In genomic region chr9:91119679-91120078, GRCh38 we compare ENCODE assay signal across 13 cellular contexts.
DNase-seq lines count a peak whose midpoint lies in the region; ATAC-seq and TF ChIP-seq lines count a peak whose summit lies in the region.
"Had no signal": no experiment of that assay in that cellular context is flagged by ENCODE, and none has a peak within 500 bp of the region (broad histone marks: within the 10 kb centered on the region; RNA-seq: fewer than 3 reads in every experiment).

No MANE protein-coding gene starts in this region.

- no peak for TF ChIP-seq POLR2A in esophagus squamous epithelium (IDR thresholded peaks at IDR 0.05)

- no peak overlapping the region for H3K4me3 ChIP-seq in RWPE2 (ENCODE audit: severe bottlenecking)
- no peak overlapping the region for H3K4me3 ChIP-seq in esophagus squamous epithelium
- H3K4me3 ChIP-seq in trophoblast cell (ENCODE audit: low read depth, low read length): no peak overlapping the region
- no peak overlapping the region for H3K4me3 ChIP-seq in SJCRH30
- H3K4me3 ChIP-seq: thyroid gland had no signal

- H3K4me2 ChIP-seq in trophoblast cell (ENCODE audit: low read length): no peak overlapping the region

- no peak overlapping the region for H2BK120ac ChIP-seq in trophoblast cell (ENCODE audit: insufficient read depth, low read length, poor library complexity)

- DNase-seq in Daoy (ENCODE audit: low read depth) (peak; percentile 49), RWPE2 (ENCODE audit: low spot score) (no peak), esophagus squamous epithelium (lab: John Stamatoyannopoulos, UW) (no peak), trophoblast cell (peak; percentile 94 to 98), NOMO-1 (lab: John Stamatoyannopoulos, UW; ENCODE audit: unreplicated experiment in 2 of 2) (no peak), SJCRH30 (no peak)
- DNase-seq in T-helper 2 cell treated with Interferon-gamma antibody and Interleukin-4, amounts not matched to agents 5 μg/mL and 100 μg/mL, for 36 hours (ENCODE audit: low spot score): no peak
- DNase-seq: activated CD4-positive, alpha-beta T cell treated with anti-CD3 and anti-CD28 coated beads for 36 hours; Caco-2; NCI-H2107; occipital lobe; thyroid gland had no signal

- no peak overlapping the region for H3K27ac Mint-ChIP-seq in T-helper 2 cell treated with Interferon-gamma antibody and Interleukin-4, amounts not matched to agents 5 μg/mL and 100 μg/mL, for 36 hours
- H3K27ac Mint-ChIP-seq: activated CD4-positive, alpha-beta T cell treated with anti-CD3 and anti-CD28 coated beads for 36 hours had no signal

- H3K27ac ChIP-seq in RWPE2 (ENCODE audit: poor library complexity, severe bottlenecking) (peak overlapping the region; percentile 78), esophagus squamous epithelium (peak overlapping the region in 3 of 4 donors; percentile 35 to 79 (median 67)), trophoblast cell (ENCODE audit: low read depth, low read length) (peak overlapping the region; percentile 94), SJCRH30 (no peak overlapping the region)

- H3K36me3 ChIP-seq in RWPE2 (ENCODE audit: low read depth) (no peaks in the 10 kb centered on the region), esophagus squamous epithelium (no peaks in the 10 kb centered on the region), trophoblast cell (ENCODE audit: control insufficient read depth in 1 of 2, insufficient read depth in 2 of 2, low read length in 2 of 2) (peaks cover 0 to 7% of the 10 kb centered on the region in 2 experiments), SJCRH30 (no peaks in the 10 kb centered on the region)
- H3K36me3 ChIP-seq: thyroid gland had no signal

- no peak overlapping the region for H3K4me3 Mint-ChIP-seq in T-helper 2 cell treated with Interferon-gamma antibody and Interleukin-4, amounts not matched to agents 5 μg/mL and 100 μg/mL, for 36 hours
- H3K4me3 Mint-ChIP-seq: activated CD4-positive, alpha-beta T cell treated with anti-CD3 and anti-CD28 coated beads for 36 hours had no signal

- H4K12ac ChIP-seq in trophoblast cell (ENCODE audit: low read depth, low read length): no peak overlapping the region

- no peak overlapping the region for H2BK5ac ChIP-seq in trophoblast cell (ENCODE audit: low read depth, low read length, poor library complexity)

- no peak overlapping the region for H2AK5ac ChIP-seq in trophoblast cell (ENCODE audit: low read length)

- no peak overlapping the region for H3K23ac ChIP-seq in trophoblast cell (ENCODE audit: low read length)

- no peaks in the 10 kb centered on the region for H3K27me3 ChIP-seq in RWPE2 (ENCODE audit: insufficient read depth, poor library complexity, severe bottlenecking)
- no peaks in the 10 kb centered on the region for H3K27me3 ChIP-seq in esophagus squamous epithelium
- no peaks in the 10 kb centered on the region for H3K27me3 ChIP-seq in trophoblast cell (ENCODE audit: insufficient read depth, low read length)
- no peaks in the 10 kb centered on the region; the same call in 1 of the 2 replicates for H3K27me3 ChIP-seq in SJCRH30
- H3K27me3 ChIP-seq: thyroid gland had no signal

- H3K4me1 ChIP-seq in RWPE2 (ENCODE audit: insufficient read depth, poor library complexity, severe bottlenecking) (peaks cover 16% of the 10 kb centered on the region), esophagus squamous epithelium (peaks cover 0 to 42% (median 18%) of the 10 kb centered on the region in 3 donors), trophoblast cell (ENCODE audit: control insufficient read depth in 1 of 2, insufficient read depth in 2 of 2, low read length in 2 of 2) (peaks cover 11 to 15% of the 10 kb centered on the region in 2 experiments), SJCRH30 (no peaks in the 10 kb centered on the region)
- H3K4me1 ChIP-seq: Caco-2 had no signal

- peaks cover 12% of the 10 kb centered on the region for H3K79me1 ChIP-seq in trophoblast cell (ENCODE audit: low read length)

- 33 to 65% methylated on average over 3 of the region's 3 CpGs for WGBS in esophagus squamous epithelium, 2 donors
- WGBS in trophoblast cell (ENCODE audit: extremely low coverage, insufficient coverage, insufficient read length): no CpG with 5 or more reads among the region's 3 CpGs

- H3K27me3 Mint-ChIP-seq in T-helper 2 cell treated with Interferon-gamma antibody and Interleukin-4, amounts not matched to agents 5 μg/mL and 100 μg/mL, for 36 hours (ENCODE audit: low read depth): no peaks in the 10 kb centered on the region

- peaks cover 25% of the 10 kb centered on the region for H3K4me1 Mint-ChIP-seq in T-helper 2 cell treated with Interferon-gamma antibody and Interleukin-4, amounts not matched to agents 5 μg/mL and 100 μg/mL, for 36 hours (ENCODE audit: low read depth)

- no peak overlapping the region for H3K18ac ChIP-seq in trophoblast cell (ENCODE audit: low read length)

- no peaks in the 10 kb centered on the region for H3K9me3 ChIP-seq in RWPE2 (ENCODE audit: severe bottlenecking)
- H3K9me3 ChIP-seq in esophagus squamous epithelium: no peaks in the 10 kb centered on the region
- H3K9me3 ChIP-seq in trophoblast cell (ENCODE audit: insufficient read depth, low read depth, low read length): peaks cover 5% of the 10 kb centered on the region
- no peaks in the 10 kb centered on the region for H3K9me3 ChIP-seq in SJCRH30 (replicated peaks)
- H3K9me3 ChIP-seq: Caco-2, thyroid gland had no signal

- H4K8ac ChIP-seq in trophoblast cell (ENCODE audit: low read depth, low read length): no peak overlapping the region

- H2AFZ ChIP-seq in trophoblast cell (ENCODE audit: insufficient read depth, low read length, poor library complexity): no peak overlapping the region

- TF ChIP-seq CTCF in RWPE2 (IDR thresholded peaks at IDR 0.05; ENCODE audit: poor library complexity, severe bottlenecking) (no peak), esophagus squamous epithelium (IDR thresholded peaks at IDR 0.05) (no peak)

- intact Hi-C loops in esophagus squamous epithelium (cut with DNase I): no loop called here

- H3K79me2 ChIP-seq in trophoblast cell (ENCODE audit: control insufficient read depth, insufficient read depth, low read length, poor library complexity): peaks cover 3% of the 10 kb centered on the region

- H3K9me3 Mint-ChIP-seq in T-helper 2 cell treated with Interferon-gamma antibody and Interleukin-4, amounts not matched to agents 5 μg/mL and 100 μg/mL, for 36 hours: peaks cover 29% of the 10 kb centered on the region

- peaks cover 59% of the 10 kb centered on the region for H3K36me3 Mint-ChIP-seq in T-helper 2 cell treated with Interferon-gamma antibody and Interleukin-4, amounts not matched to agents 5 μg/mL and 100 μg/mL, for 36 hours (ENCODE audit: low read depth)

- H3K4ac ChIP-seq in trophoblast cell (ENCODE audit: low read depth, low read length): no peak overlapping the region

- ATAC-seq in RWPE2 (ENCODE audit: low read depth) (peak; percentile 83), GM19395 (IDR thresholded peaks at IDR 0.05; ENCODE audit: unreplicated experiment) (no peak)
- ATAC-seq: activated CD4-positive, alpha-beta T cell treated with anti-CD3 and anti-CD28 coated beads for 36 hours had no signal

- no peak overlapping the region for H3K14ac ChIP-seq in trophoblast cell (ENCODE audit: low read length)

- H4K91ac ChIP-seq in trophoblast cell (ENCODE audit: low read depth, low read length): no peak overlapping the region

- H2BK12ac ChIP-seq in trophoblast cell (ENCODE audit: low read length): no peak overlapping the region

- H3K9ac ChIP-seq in trophoblast cell (ENCODE audit: low read length): no peak overlapping the region

Comparison
In these comparisons a context has a peak if more than half of its experiments do, and no peak if none do; other contexts are left out.
1. DNase-seq: peak in Daoy (single experiment) and trophoblast cell (2 of 2); none in RWPE2 (single experiment), esophagus squamous epithelium (single experiment), T-helper 2 cell treated with Interferon-gamma antibody and Interleukin-4, amounts not matched to agents 5 μg/mL and 100 μg/mL, for 36 hours (single experiment), NOMO-1 (0 of 2) and SJCRH30 (0 of 2).